24 cellular contexts compared by ENCODE assay signal in the genomic region with DNA sequence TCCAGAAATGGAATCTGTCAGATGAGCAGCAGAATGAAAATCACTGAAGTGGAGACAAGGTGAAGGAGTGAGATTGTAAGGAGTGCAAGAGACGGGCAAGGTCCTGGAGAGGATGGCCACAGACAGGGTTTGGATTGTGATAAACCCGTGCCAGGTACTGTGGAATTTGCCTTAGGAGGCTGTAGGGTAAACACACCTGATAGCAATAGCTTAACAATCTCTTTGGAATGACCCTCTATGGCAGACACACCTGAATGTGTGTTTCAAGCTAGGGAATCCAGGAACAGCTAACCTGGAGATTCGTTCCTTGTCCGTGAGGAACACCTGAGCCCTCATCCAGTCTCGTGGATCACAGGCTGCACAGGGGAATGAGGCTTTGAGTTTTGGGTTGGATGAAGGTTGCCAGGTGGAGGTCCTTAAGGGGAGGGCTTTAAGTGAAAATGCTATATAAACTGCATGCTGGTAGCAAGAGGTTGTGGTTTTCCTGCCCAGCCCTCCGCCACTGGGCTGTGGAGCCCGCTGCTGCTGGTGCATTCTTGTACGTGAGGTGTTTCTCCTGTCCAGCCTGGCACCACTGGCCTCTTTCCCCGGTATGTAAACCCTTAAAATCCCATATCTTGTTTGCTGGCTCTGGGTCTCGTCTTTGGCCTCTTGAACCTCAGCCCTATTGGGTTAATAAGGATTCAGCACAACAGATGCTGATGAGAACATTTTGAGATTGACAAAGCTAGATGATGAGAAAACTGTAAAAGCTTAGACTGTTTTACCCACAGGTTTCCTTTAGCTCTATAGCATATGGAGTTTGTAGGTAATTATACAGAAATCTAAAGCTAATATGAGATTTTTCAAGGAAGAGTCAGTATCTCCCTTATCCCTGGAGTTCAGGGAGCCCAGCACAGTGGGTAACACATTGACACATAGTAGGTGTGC.
A peak's percentile ranks its signal among the peaks of the same experiment; 100 is the strongest.
DNase-seq lines count a peak whose midpoint lies in the region; ATAC-seq, FAIRE-seq and TF ChIP-seq lines count a peak whose summit lies in the region.
"Had no signal": no experiment of that assay in that cellular context is flagged by ENCODE, and none has a peak within 500 bp of the region (broad histone marks: within the 10 kb centered on the region; RNA-seq: fewer than 3 reads in every experiment).

No MANE protein-coding gene starts in this region.

- peak overlapping the region; percentile 70 for H3K4me3 Mint-ChIP-seq in activated CD8-positive, alpha-beta memory T cell treated with anti-CD3 and anti-CD28 coated beads, Interleukin-2, amount 10 ng/mL, durations not matched to agents 7 days and 5 days
- H3K4me3 Mint-ChIP-seq in CD8-positive, alpha-beta T cell, result no peak overlapping the region
- H3K4me3 Mint-ChIP-seq in activated T-cell treated with anti-CD3 and anti-CD28 coated beads, Interleukin-2, amount 50 U/mL, for 72 hours, result peak overlapping the region in 1 of 2 donors; percentile 41
- peak overlapping the region in 1 of 5 donors; percentile 77 for H3K4me3 Mint-ChIP-seq in immature natural killer cell
- H3K4me3 Mint-ChIP-seq: activated CD4-positive, alpha-beta T cell treated with anti-CD3 and anti-CD28 coated beads, Interleukin-2, amount 10 ng/mL, durations not matched to agents 24 days and 14 days; brain; HFFc6; neural crest cell had no signal

- peaks cover 5% of the 10 kb centered on the region for H3K36me3 ChIP-seq in CD8-positive, alpha-beta T cell (ENCODE audit: insufficient read depth, low read length)
- H3K36me3 ChIP-seq: upper lobe of left lung had no signal

- H3K27ac ChIP-seq in CD8-positive, alpha-beta T cell (ENCODE audit: low read depth, low read length), result peak overlapping the region; percentile 2
- H3K27ac ChIP-seq: A549; BLaER1 treated with 17β-estradiol and CSF1 and Interleukin-3, amounts not matched to agents 10 nM and 100 nM; coronary artery; KMS-11; upper lobe of left lung had no signal

- DNase-seq in activated CD8-positive, alpha-beta memory T cell treated with anti-CD3 and anti-CD28 coated beads, Interleukin-2, amount 10 ng/mL, durations not matched to agents 7 days and 5 days, result peak; percentile 68
- no peak for DNase-seq in activated CD8-positive, alpha-beta memory T cell treated with anti-CD3 and anti-CD28 coated beads for 24 hours
- DNase-seq in CD8-positive, alpha-beta T cell, result peak in 4 of 7 experiments; percentile 16 to 68 (median 40)
- no peak for DNase-seq in activated T-cell treated with anti-CD3 and anti-CD28 coated beads, Interleukin-2, amount 50 U/mL, for 72 hours
- DNase-seq in immature natural killer cell, result peak in 2 of 3 donors; percentile 26 to 38
- DNase-seq in urothelium cell line (ENCODE audit: low spot score), result no peak
- DNase-seq in RCC 7860 (ENCODE audit: low spot score), result no peak
- DNase-seq in H54 (ENCODE audit: insufficient read length, low spot score), result no peak
- DNase-seq: activated CD4-positive, alpha-beta T cell treated with anti-CD3 and anti-CD28 coated beads, Interleukin-2, amount 10 ng/mL, durations not matched to agents 24 days and 14 days; HFFc6; hypothalamus; mesenchymal stem cell; NCI-H1105; SK-N-SH; stimulated activated CD4-positive, alpha-beta T cell treated with anti-CD3 and anti-CD28 coated beads, Interleukin-12 subunit alpha, Interleukin-12 subunit beta, amount 100 ng/mL, for 4 hours; stimulated activated naive CD4-positive, alpha-beta T cell treated with Interleukin-2 at 50 U/mL for 16 hours had no signal

- H3K9me3 ChIP-seq in CD8-positive, alpha-beta T cell (ENCODE audit: low read length), result no peaks in the 10 kb centered on the region
- H3K9me3 ChIP-seq: A549; BLaER1 treated with 17β-estradiol and CSF1 and Interleukin-3, amounts not matched to agents 10 nM and 100 nM; SK-N-SH; upper lobe of left lung had no signal

- peak overlapping the region; percentile 76 for H3K27ac Mint-ChIP-seq in activated CD8-positive, alpha-beta memory T cell treated with anti-CD3 and anti-CD28 coated beads, Interleukin-2, amount 10 ng/mL, durations not matched to agents 7 days and 5 days
- H3K27ac Mint-ChIP-seq in CD8-positive, alpha-beta T cell, result no peak overlapping the region
- no peak overlapping the region for H3K27ac Mint-ChIP-seq in activated T-cell treated with anti-CD3 and anti-CD28 coated beads, Interleukin-2, amount 50 U/mL, for 72 hours
- H3K27ac Mint-ChIP-seq in immature natural killer cell, result peak overlapping the region in 3 of 6 donors; percentile 4 to 86 (median 77)
- H3K27ac Mint-ChIP-seq: activated CD4-positive, alpha-beta T cell treated with anti-CD3 and anti-CD28 coated beads, Interleukin-2, amount 10 ng/mL, durations not matched to agents 24 days and 14 days; brain; HFFc6 had no signal

- CTCF ChIA-PET in activated CD8-positive, alpha-beta memory T cell treated with anti-CD3 and anti-CD28 coated beads, Interleukin-2, amount 10 ng/mL, durations not matched to agents 7 days and 5 days (lab: Charles Lee), result interaction anchor here (0.7 to 2.9 kb wide), 8 partner anchors 12 to 136 kb away, joined by 3 to 9 read pairs (median 4); no protein-coding TSS in a partner anchor
- CTCF ChIA-PET in CD8-positive, alpha-beta T cell (lab: Charles Lee), result interaction anchor here (0.7 to 2.7 kb wide), 10 partner anchors 11 to 136 kb away, joined by 3 to 28 read pairs (median 3); no protein-coding TSS in a partner anchor

- peaks cover 24% of the 10 kb centered on the region for H3K4me1 Mint-ChIP-seq in activated CD8-positive, alpha-beta memory T cell treated with anti-CD3 and anti-CD28 coated beads, Interleukin-2, amount 10 ng/mL, durations not matched to agents 7 days and 5 days
- H3K4me1 Mint-ChIP-seq in CD8-positive, alpha-beta T cell (ENCODE audit: low read depth), result peaks cover 24% of the 10 kb centered on the region
- H3K4me1 Mint-ChIP-seq in activated T-cell treated with anti-CD3 and anti-CD28 coated beads, Interleukin-2, amount 50 U/mL, for 72 hours (ENCODE audit: low read depth), result peaks cover 9% of the 10 kb centered on the region
- H3K4me1 Mint-ChIP-seq in immature natural killer cell, result peaks cover 12 to 15% of the 10 kb centered on the region in 2 donors
- H3K4me1 Mint-ChIP-seq: brain, neural crest cell had no signal

- ATAC-seq in activated CD8-positive, alpha-beta memory T cell treated with anti-CD3 and anti-CD28 coated beads, Interleukin-2, amount 10 ng/mL, durations not matched to agents 7 days and 5 days, result peak; percentile 78
- ATAC-seq in CD8-positive, alpha-beta T cell, result peak; percentile 60
- peak; percentile 39 to 57 for ATAC-seq in activated T-cell treated with anti-CD3 and anti-CD28 coated beads, Interleukin-2, amount 50 U/mL, for 72 hours (replicated peaks in 1 of 2)
- ATAC-seq: A549 had no signal

- H3K27me3 ChIP-seq in CD8-positive, alpha-beta T cell (ENCODE audit: insufficient read depth, low read length), result no peaks in the 10 kb centered on the region
- H3K27me3 ChIP-seq: BLaER1 treated with 17β-estradiol and CSF1 and Interleukin-3, amounts not matched to agents 10 nM and 100 nM; upper lobe of left lung had no signal

- peaks cover 29% of the 10 kb centered on the region for H3K36me3 Mint-ChIP-seq in activated CD8-positive, alpha-beta memory T cell treated with anti-CD3 and anti-CD28 coated beads, Interleukin-2, amount 10 ng/mL, durations not matched to agents 7 days and 5 days
- peaks cover 35% of the 10 kb centered on the region for H3K36me3 Mint-ChIP-seq in CD8-positive, alpha-beta T cell
- peaks cover 0 to 5% of the 10 kb centered on the region in 2 donors for H3K36me3 Mint-ChIP-seq in activated T-cell treated with anti-CD3 and anti-CD28 coated beads, Interleukin-2, amount 50 U/mL, for 72 hours (ENCODE audit: insufficient read depth in 2 of 2)
- H3K36me3 Mint-ChIP-seq in immature natural killer cell, result peaks cover 5 to 7% (median 7%) of the 10 kb centered on the region in 3 donors
- H3K36me3 Mint-ChIP-seq: brain had no signal

- no peak for TF ChIP-seq CTCF in CD8-positive, alpha-beta T cell (IDR thresholded peaks at IDR 0.05)

- POLR2A ChIA-PET in CD8-positive, alpha-beta T cell (lab: Charles Lee), result interaction anchor here (0.6 to 3.1 kb wide), 4 partner anchors 12 to 119 kb away, joined by 3 to 10 read pairs (median 4); no protein-coding TSS in a partner anchor

- H3K9me3 Mint-ChIP-seq in activated CD8-positive, alpha-beta memory T cell treated with anti-CD3 and anti-CD28 coated beads, Interleukin-2, amount 10 ng/mL, durations not matched to agents 7 days and 5 days (ENCODE audit: low read depth), result no peaks in the 10 kb centered on the region
- no peaks in the 10 kb centered on the region for H3K9me3 Mint-ChIP-seq in CD8-positive, alpha-beta T cell
- no peaks in the 10 kb centered on the region for H3K9me3 Mint-ChIP-seq in activated T-cell treated with anti-CD3 and anti-CD28 coated beads, Interleukin-2, amount 50 U/mL, for 72 hours
- no peaks in the 10 kb centered on the region for H3K9me3 Mint-ChIP-seq in immature natural killer cell
- H3K9me3 Mint-ChIP-seq: brain, HFFc6, neural crest cell had no signal

- no peak for FAIRE-seq in urothelium cell line (lab: Jason Lieb, UNC)
- no peak for FAIRE-seq in RCC 7860 (lab: Jason Lieb, UNC)
- no peak for FAIRE-seq in H54 (lab: Jason Lieb, UNC)
- FAIRE-seq: A549, GM12891 had no signal

- no peak for TF ChIP-seq POLR2A in H54 (IDR thresholded peaks at IDR 0.05; ENCODE audit: low read depth, low read length)

- peak overlapping the region; percentile 19 for H3K4me3 ChIP-seq in CD8-positive, alpha-beta T cell (ENCODE audit: low read depth, low read length)
- H3K4me3 ChIP-seq: A549; BLaER1 treated with 17β-estradiol and CSF1 and Interleukin-3, amounts not matched to agents 10 nM and 100 nM; coronary artery; upper lobe of left lung had no signal

- intact Hi-C loops in CD8-positive, alpha-beta T cell (cut with DNase I, micrococcal nuclease), result loop anchor here (1.0 to 10.0 kb wide), 2 partner anchors 8 to 938 kb away; no protein-coding TSS in a partner anchor

- peaks cover 28% of the 10 kb centered on the region for H3K4me1 ChIP-seq in CD8-positive, alpha-beta T cell (ENCODE audit: insufficient read depth, low read length)
- H3K4me1 ChIP-seq: A549 had no signal

- no peaks in the 10 kb centered on the region for H3K27me3 Mint-ChIP-seq in activated CD8-positive, alpha-beta memory T cell treated with anti-CD3 and anti-CD28 coated beads, Interleukin-2, amount 10 ng/mL, durations not matched to agents 7 days and 5 days
- H3K27me3 Mint-ChIP-seq in CD8-positive, alpha-beta T cell (ENCODE audit: low read depth), result no peaks in the 10 kb centered on the region
- H3K27me3 Mint-ChIP-seq in activated T-cell treated with anti-CD3 and anti-CD28 coated beads, Interleukin-2, amount 50 U/mL, for 72 hours (ENCODE audit: low read depth), result no peaks in the 10 kb centered on the region
- no peaks in the 10 kb centered on the region for H3K27me3 Mint-ChIP-seq in immature natural killer cell (ENCODE audit: low read depth in 3 of 3)
- H3K27me3 Mint-ChIP-seq: activated CD4-positive, alpha-beta T cell treated with anti-CD3 and anti-CD28 coated beads, Interleukin-2, amount 10 ng/mL, durations not matched to agents 24 days and 14 days; brain had no signal

Comparison
In these comparisons a context has a peak if more than half of its experiments do, and no peak if none do; other contexts are left out.
1. DNase-seq: peak in activated CD8-positive, alpha-beta memory T cell treated with anti-CD3 and anti-CD28 coated beads, Interleukin-2, amount 10 ng/mL, durations not matched to agents 7 days and 5 days (single experiment), CD8-positive, alpha-beta T cell (4 of 7) and immature natural killer cell (2 of 3); none in activated CD8-positive, alpha-beta memory T cell treated with anti-CD3 and anti-CD28 coated beads for 24 hours (single experiment), activated T-cell treated with anti-CD3 and anti-CD28 coated beads, Interleukin-2, amount 50 U/mL, for 72 hours (0 of 2), urothelium cell line (single experiment), RCC 7860 (single experiment) and H54 (single experiment).
2. Peak in every context shown above with its lines, with median percentiles within 50 percentile points of each other: ATAC-seq.